In the genomic region with DNA sequence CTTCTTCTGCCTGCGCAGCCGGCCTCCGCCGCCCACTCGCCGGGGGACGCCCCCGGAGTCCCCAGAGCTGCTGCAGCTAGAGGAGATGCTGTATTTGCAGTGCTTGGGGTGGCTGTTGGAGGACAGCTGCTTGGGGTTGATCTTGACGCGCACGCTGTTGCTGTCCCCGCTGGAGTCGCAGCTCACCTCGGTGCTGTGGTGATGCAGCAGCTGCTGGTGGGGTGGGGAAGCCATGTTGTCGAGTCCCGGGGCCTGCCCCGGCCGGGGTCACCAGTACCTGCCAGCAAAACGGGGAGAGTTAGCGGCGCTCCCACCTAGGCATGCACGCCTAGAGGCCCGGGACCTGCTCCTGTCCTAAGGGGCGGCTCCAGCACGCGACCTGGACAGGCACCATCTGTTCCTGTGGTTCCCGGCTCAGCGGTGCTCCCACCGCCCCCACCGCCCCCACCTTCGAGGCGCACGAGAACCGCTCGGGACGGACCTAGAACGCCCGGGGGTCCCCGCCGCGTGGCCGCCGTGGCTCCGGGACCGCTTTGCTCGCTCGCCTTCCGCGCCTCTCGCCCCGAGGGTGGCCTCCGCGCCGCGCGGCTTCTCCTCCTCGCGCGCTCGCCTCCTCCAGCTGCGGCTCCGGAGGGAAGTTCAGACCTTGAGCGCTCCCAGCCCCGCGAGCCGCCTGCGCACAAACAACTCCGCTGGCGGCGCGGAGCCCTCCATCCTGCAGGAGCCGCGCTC, we compare ENCODE assay signal across 8 cellular contexts. TPM values are rescaled to one million over a fixed set of nuclear protein-coding genes. Genes with fewer than 3 reads are reported as not detected.
A peak's percentile ranks its signal among the peaks of the same experiment; 100 is the strongest.
DNase-seq lines count a peak whose midpoint lies in the region; ATAC-seq and TF ChIP-seq lines count a peak whose summit lies in the region.

No MANE protein-coding gene starts in this region.

- peak in 1 of 4 donors; percentile 23 for TF ChIP-seq POLR2A in upper lobe of left lung (IDR thresholded peaks at IDR 0.05)

- no peaks in the 10 kb centered on the region for H3K36me3 ChIP-seq in upper lobe of left lung

- peaks cover 12% of the 10 kb centered on the region for H3K36me3 Mint-ChIP-seq in activated T-helper 17 cell treated with anti-CD3 and anti-CD28 coated beads, Interleukin-2, amount 50 U/mL, for 72 hours (ENCODE audit: low read depth)
- H3K36me3 Mint-ChIP-seq in neural crest cell (ENCODE audit: low read depth), result peaks cover 4% of the 10 kb centered on the region

- H3K4me1 Mint-ChIP-seq in activated T-helper 17 cell treated with anti-CD3 and anti-CD28 coated beads, Interleukin-2, amount 50 U/mL, for 72 hours, result peaks cover 40% of the 10 kb centered on the region
- H3K4me1 Mint-ChIP-seq in neural crest cell, result peaks cover 43% of the 10 kb centered on the region

- no peaks in the 10 kb centered on the region for H3K9me3 ChIP-seq in upper lobe of left lung

- no peak overlapping the region for H3K27ac Mint-ChIP-seq in activated T-helper 17 cell treated with anti-CD3 and anti-CD28 coated beads, Interleukin-2, amount 50 U/mL, for 72 hours
- H3K27ac Mint-ChIP-seq in neural crest cell (ENCODE audit: unreplicated experiment), result no peak overlapping the region

- no peak for TF ChIP-seq CTCF in fibroblast of the aortic adventitia (IDR thresholded peaks at IDR 0.05; ENCODE audit: insufficient read depth, low read length)
- no peak for TF ChIP-seq CTCF in neural crest cell (conservative IDR thresholded peaks at IDR 0.05)
- TF ChIP-seq CTCF in upper lobe of left lung (IDR thresholded peaks at IDR 0.05), result no peak

- peaks cover 3% of the 10 kb centered on the region for H3K27me3 Mint-ChIP-seq in activated T-helper 17 cell treated with anti-CD3 and anti-CD28 coated beads, Interleukin-2, amount 50 U/mL, for 72 hours
- peaks cover 18% of the 10 kb centered on the region for H3K27me3 Mint-ChIP-seq in neural crest cell (ENCODE audit: low read depth)

- H3K9me3 Mint-ChIP-seq in activated T-helper 17 cell treated with anti-CD3 and anti-CD28 coated beads, Interleukin-2, amount 50 U/mL, for 72 hours, result no peaks in the 10 kb centered on the region
- no peaks in the 10 kb centered on the region for H3K9me3 Mint-ChIP-seq in neural crest cell

- H3K4me3 Mint-ChIP-seq in activated T-helper 17 cell treated with anti-CD3 and anti-CD28 coated beads, Interleukin-2, amount 50 U/mL, for 72 hours, result peak overlapping the region; percentile 71
- H3K4me3 Mint-ChIP-seq in neural crest cell, result peak overlapping the region; percentile 85

- H3K4me3 ChIP-seq in fibroblast of the aortic adventitia (ENCODE audit: low read depth, low read length) (peak overlapping the region; percentile 79), upper lobe of left lung (peak overlapping the region; percentile 60 to 91 (median 80))

- DNase-seq in GF-D8 (lab: John Stamatoyannopoulos, UW) (peak; percentile 13), NOMO-1 (lab: John Stamatoyannopoulos, UW; ENCODE audit: unreplicated experiment in 2 of 2) (peak; percentile 34 to 59), fibroblast of the aortic adventitia (ENCODE audit: low read depth) (peak; percentile 70), neural crest cell (ENCODE audit: low read depth, low spot score) (peak; percentile 53), upper lobe of left lung (peak; percentile 55 to 92)

- H3K4me1 ChIP-seq in upper lobe of left lung, result peaks cover 38 to 60% (median 52%) of the 10 kb centered on the region in 4 donors

- 0% methylated on average over 5 of the region's 73 CpGs; no CpG with 5 or more reads in 1 of the 2 donors for WGBS in upper lobe of left lung, 2 donors

- ATAC-seq in HG02840 (IDR thresholded peaks at IDR 0.05; ENCODE audit: low FRiP score, unreplicated experiment), result peak; percentile 9
- ATAC-seq in activated T-helper 17 cell treated with anti-CD3 and anti-CD28 coated beads, Interleukin-2, amount 50 U/mL, for 72 hours (replicated peaks), result peak; percentile 52
- peak in 1 of 2 donors; percentile 72 for ATAC-seq in upper lobe of left lung (ENCODE audit: low FRiP score in 2 of 2)
- ATAC-seq in HG02623 (IDR thresholded peaks at IDR 0.05; ENCODE audit: unreplicated experiment), result no peak

- TF ChIP-seq EP300 in upper lobe of left lung (IDR thresholded peaks at IDR 0.05), result no peak

- H3K27me3 ChIP-seq in upper lobe of left lung, result no peaks in the 10 kb centered on the region

- peak overlapping the region; percentile 77 to 84 (median 80) for H3K27ac ChIP-seq in upper lobe of left lung

RNA-seq across cellular contexts. Expression of a gene that starts 0.9 kb away (rescaled TPM):
- total RNA-seq in activated T-helper 17 cell treated with anti-CD3 and anti-CD28 coated beads, Interleukin-2, amount 50 U/mL, for 72 hours, result 1 to 10 TPM; 4.1 to 9.4 TPM
- total RNA-seq in fibroblast of the aortic adventitia (ENCODE audit: low replicate concordance), result 11.2 and 23.6 TPM in 2 replicates
- total RNA-seq in neural crest cell, result 9.4 and 11.6 TPM in 2 replicates
- 10 to 100 TPM; 46.0 to 80.7 (median 68.4) TPM for total RNA-seq in upper lobe of left lung

Comparison
In these comparisons a context has a peak if more than half of its experiments do, and no peak if none do; other contexts are left out.
1. DNase-seq: peak in every context shown above with its lines; median percentile 74 in upper lobe of left lung; 70 in fibroblast of the aortic adventitia; 53 in neural crest cell; 46 in NOMO-1; 13 in GF-D8.